Comparison of ENCODE assay signal across 35 cellular contexts in the genomic region with DNA sequence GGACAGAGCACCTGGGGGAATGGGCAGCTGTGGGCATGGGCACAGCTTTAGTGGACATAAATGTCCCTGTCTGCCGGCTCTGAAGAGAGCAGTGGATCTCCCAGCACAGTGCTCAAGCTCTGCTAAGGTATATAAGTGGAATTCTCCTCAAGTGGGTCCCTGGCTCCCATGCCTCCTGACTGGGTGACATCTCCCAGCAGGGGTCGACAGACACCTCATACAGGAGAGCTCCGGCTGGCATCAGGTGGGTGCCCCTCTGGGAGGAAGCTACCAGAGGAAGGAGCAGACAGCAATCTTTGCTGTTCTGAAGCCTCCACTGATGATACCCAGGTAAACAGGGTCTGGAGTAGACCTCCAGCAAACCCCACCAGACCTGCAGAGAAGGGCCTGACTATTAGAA. TPM values are rescaled to one million over a fixed set of nuclear protein-coding genes. Genes with fewer than 3 reads are reported as not detected.
"Had no signal": no experiment of that assay in that cellular context is flagged by ENCODE, and none has a peak within 500 bp of the region (broad histone marks: within the 10 kb centered on the region; RNA-seq: fewer than 3 reads in every experiment).

No MANE protein-coding gene starts in this region.

- H3K4me1 ChIP-seq: adrenal gland, ascending aorta, body of pancreas, breast epithelium had no signal

- ATAC-seq: activated naive CD4-positive, alpha-beta T cell treated with anti-CD3 and anti-CD28 coated beads, Interleukin-2, amount 50 U/mL, for 72 hours; activated naive CD8-positive, alpha-beta T cell treated with anti-CD3 and anti-CD28 coated beads, Interleukin-2, amount 50 U/mL, for 24 hours; activated T-cell treated with anti-CD3 and anti-CD28 coated beads, Interleukin-2, amount 50 U/mL, for 4 hours; activated T-cell treated with anti-CD3 and anti-CD28 coated beads, Interleukin-2, amount 50 U/mL, for 72 hours; activated T-helper 17 cell treated with anti-CD3 and anti-CD28 coated beads, Interleukin-2, amount 50 U/mL, for 72 hours; body of pancreas had no signal

- DNase-seq: activated effector memory CD4-positive, alpha-beta T cell treated with anti-CD3 and anti-CD28 coated beads, Interleukin-2, amount 50 U/mL, for 16 hours; activated effector memory CD4-positive, alpha-beta T cell treated with Interleukin-2 at 50 U/mL for 16 hours; activated gamma-delta T cell; activated gamma-delta T cell treated with Interleukin-2 at 50 U/mL for 16 hours; activated naive CD4-positive, alpha-beta T cell; activated naive CD4-positive, alpha-beta T cell treated with anti-CD3 and anti-CD28 coated beads for 36 hours; activated naive CD4-positive, alpha-beta T cell treated with anti-CD3 and anti-CD28 coated beads, Interleukin-2, amount 10 ng/mL, durations not matched to agents 7 days and 5 days; activated naive CD4-positive, alpha-beta T cell treated with anti-CD3 and anti-CD28 coated beads, Interleukin-2, amount 50 U/mL, for 16 hours; activated naive CD4-positive, alpha-beta T cell treated with Interleukin-2 at 50 U/mL for 16 hours; activated naive CD8-positive, alpha-beta T cell treated with anti-CD3 and anti-CD28 coated beads for 36 hours; activated naive CD8-positive, alpha-beta T cell treated with anti-CD3 and anti-CD28 coated beads, Interleukin-2, amount 10 ng/mL, durations not matched to agents 7 days and 5 days; activated naive CD8-positive, alpha-beta T cell treated with anti-CD3 and anti-CD28 coated beads, Interleukin-2, amount 50 U/mL, for 24 hours; activated T-cell treated with anti-CD3 and anti-CD28 coated beads, Interleukin-2, amount 50 U/mL, for 1 hour; activated T-cell treated with anti-CD3 and anti-CD28 coated beads, Interleukin-2, amount 50 U/mL, for 24 hours; activated T-cell treated with anti-CD3 and anti-CD28 coated beads, Interleukin-2, amount 50 U/mL, for 4 hours; activated T-cell treated with anti-CD3 and anti-CD28 coated beads, Interleukin-2, amount 50 U/mL, for 48 hours; activated T-cell treated with anti-CD3 and anti-CD28 coated beads, Interleukin-2, amount 50 U/mL, for 72 hours; adrenal gland; amniotic stem cell; amygdala; anterior cingulate cortex; aorta; body of pancreas; brain microvascular endothelial cell; caudate nucleus; central memory CD4-positive, alpha-beta T cell; cerebellar nuclear complex had no signal

- H3K36me3 ChIP-seq: adrenal gland, ascending aorta, brain microvascular endothelial cell, breast epithelium, cardiac muscle cell had no signal

- H3K27me3 ChIP-seq: ascending aorta, body of pancreas, brain microvascular endothelial cell, breast epithelium, cardiac muscle cell had no signal

- H3K27ac ChIP-seq: adrenal gland, ascending aorta, body of pancreas, brain microvascular endothelial cell, breast epithelium, cardiac muscle cell had no signal

- H3K9me3 ChIP-seq: adrenal gland, ascending aorta, body of pancreas had no signal

- FAIRE-seq: astrocyte, bronchial epithelial cell had no signal

- H3K4me3 ChIP-seq: adrenal gland, ascending aorta, body of pancreas, breast epithelium, cardiac muscle cell had no signal

RNA-seq across cellular contexts. Expression of gene NUAK1, which starts 25.0 kb away (rescaled TPM):
- total RNA-seq: activated naive CD4-positive, alpha-beta T cell treated with anti-CD3 and anti-CD28 coated beads for 36 hours; activated naive CD4-positive, alpha-beta T cell treated with anti-CD3 and anti-CD28 coated beads, Interleukin-2, amount 50 U/mL, for 72 hours; activated naive CD8-positive, alpha-beta T cell treated with anti-CD3 and anti-CD28 coated beads for 36 hours; activated naive CD8-positive, alpha-beta T cell treated with anti-CD3 and anti-CD28 coated beads, Interleukin-2, amount 10 ng/mL, durations not matched to agents 7 days and 5 days; activated T-helper 1 cell treated with anti-CD3 and anti-CD28 coated beads, Interleukin-12 subunit alpha, Interleukin-12 subunit beta, Interleukin-2, Interleukin-4 antibody, amounts not matched to agents 30 ng/mL and 10 ng/mL and 1 ng/mL, durations not matched to agents 14 hours and 24 hours and 36 hours; activated T-helper 17 cell treated with anti-CD3 and anti-CD28 coated beads, Interleukin-2, amount 50 U/mL, for 72 hours had no signal
